13 cellular contexts compared by ENCODE assay signal in the genomic region with DNA sequence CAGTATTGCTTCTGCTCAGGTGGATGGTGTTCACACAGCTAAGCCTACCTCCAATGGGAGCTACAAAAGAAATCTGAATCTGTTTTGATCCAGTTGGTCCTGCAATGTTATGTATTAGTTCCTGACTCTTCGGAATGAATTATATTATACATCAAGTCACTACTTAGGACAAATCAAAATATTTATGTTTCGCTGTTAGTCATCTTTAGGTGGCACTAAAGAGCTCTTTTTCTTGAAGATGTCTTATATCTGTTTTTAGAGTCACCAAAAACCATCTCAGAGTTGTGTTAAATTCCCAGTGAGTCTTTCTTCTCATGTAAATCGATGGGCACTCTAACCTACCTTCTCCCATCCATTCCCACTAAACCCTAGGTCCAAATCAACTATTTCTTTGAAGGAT. TPM values are rescaled to one million over a fixed set of nuclear protein-coding genes. Genes with fewer than 3 reads are reported as not detected.
DNase-seq lines count a peak whose midpoint lies in the region; ATAC-seq and TF ChIP-seq lines count a peak whose summit lies in the region.
"Had no signal": no experiment of that assay in that cellular context is flagged by ENCODE, and none has a peak within 500 bp of the region (broad histone marks: within the 10 kb centered on the region; RNA-seq: fewer than 3 reads in every experiment).

No MANE protein-coding gene starts in this region.

- no peak overlapping the region for H2BK12ac ChIP-seq in neuronal stem cell (ENCODE audit: low read length)

- H3K4me1 ChIP-seq in GM23248 (ENCODE audit: insufficient read depth) (no peaks in the 10 kb centered on the region), RWPE2 (ENCODE audit: insufficient read depth, poor library complexity, severe bottlenecking) (no peaks in the 10 kb centered on the region), neuronal stem cell (ENCODE audit: control insufficient read depth in 2 of 2, insufficient read depth in 1 of 2, low read depth in 1 of 2, low read length in 2 of 2) (peaks cover 4 to 5% of the 10 kb centered on the region in 2 donors)

- no peak overlapping the region for H3K23ac ChIP-seq in neuronal stem cell (ENCODE audit: low read depth, low read length, poor library complexity)

- H3K4me2 ChIP-seq in GM23248 (ENCODE audit: unreplicated experiment) (no peak overlapping the region), neuronal stem cell (ENCODE audit: insufficient read depth, low read length, poor library complexity, severe bottlenecking) (no peak overlapping the region)

- no peaks in the 10 kb centered on the region for H3K79me1 ChIP-seq in neuronal stem cell (ENCODE audit: low read depth, low read length)

- no peak overlapping the region for H2BK120ac ChIP-seq in neuronal stem cell (ENCODE audit: low read depth, low read length)

- no peaks in the 10 kb centered on the region for H3F3A ChIP-seq in GM23248 (ENCODE audit: insufficient read depth)

- H2BK5ac ChIP-seq in neuronal stem cell (ENCODE audit: low read length), result no peak overlapping the region

- no peak overlapping the region for H3K14ac ChIP-seq in neuronal stem cell (ENCODE audit: low read length)

- H4K8ac ChIP-seq in neuronal stem cell (ENCODE audit: low read depth, low read length), result no peak overlapping the region

- H3K4ac ChIP-seq in neuronal stem cell (ENCODE audit: low read length), result no peak overlapping the region

- H3K4me3 ChIP-seq in GM23248 (no peak overlapping the region), RWPE2 (ENCODE audit: severe bottlenecking) (no peak overlapping the region), fibroblast of villous mesenchyme (ENCODE audit: low read depth, low read length) (no peak overlapping the region), neuronal stem cell (ENCODE audit: low read length in 2 of 2) (no peak overlapping the region)

- no peak for ATAC-seq in RWPE2 (ENCODE audit: low read depth)

- H2BK15ac ChIP-seq in neuronal stem cell (ENCODE audit: low read length), result no peak overlapping the region

- H3K18ac ChIP-seq in neuronal stem cell (ENCODE audit: low read length), result no peak overlapping the region

- peaks cover 56% of the 10 kb centered on the region for H3K27me3 ChIP-seq in GM23248 (replicated peaks; ENCODE audit: insufficient read depth)
- H3K27me3 ChIP-seq in RWPE2 (ENCODE audit: insufficient read depth, poor library complexity, severe bottlenecking), result peaks cover 31% of the 10 kb centered on the region
- peaks cover 0 to 81% (median 30%) of the 10 kb centered on the region in 3 experiments for H3K27me3 ChIP-seq in neuronal stem cell (ENCODE audit: control insufficient read depth in 3 of 3, insufficient read depth in 3 of 3, low read depth in 1 of 3, low read length in 3 of 3)

- no peaks in the 10 kb centered on the region for H3K36me3 ChIP-seq in GM23248 (ENCODE audit: low read depth)
- no peaks in the 10 kb centered on the region for H3K36me3 ChIP-seq in RWPE2 (ENCODE audit: low read depth)
- H3K36me3 ChIP-seq in neuronal stem cell (replicated peaks in 1 of 2; ENCODE audit: control insufficient read depth in 2 of 2, insufficient read depth in 2 of 2, low read length in 2 of 2), result no peaks in the 10 kb centered on the region

- no peaks in the 10 kb centered on the region for H3K9me2 ChIP-seq in GM23248 (ENCODE audit: insufficient read depth)

- H3K9ac ChIP-seq in GM23248 (no peak overlapping the region), neuronal stem cell (ENCODE audit: low read depth, low read length, poor library complexity) (no peak overlapping the region)

- no peaks in the 10 kb centered on the region for H4K20me1 ChIP-seq in GM23248 (ENCODE audit: insufficient read depth)

- H2AK5ac ChIP-seq in neuronal stem cell (ENCODE audit: low read depth, low read length), result no peak overlapping the region

- H3K9me3 ChIP-seq in GM23248 (ENCODE audit: low read depth) (no peaks in the 10 kb centered on the region), RWPE2 (ENCODE audit: severe bottlenecking) (no peaks in the 10 kb centered on the region), neuronal stem cell (replicated peaks in 1 of 2; ENCODE audit: control insufficient read depth in 2 of 2, insufficient read depth in 1 of 2, low read depth in 1 of 2, low read length in 2 of 2) (peaks cover 0 to 4% of the 10 kb centered on the region in 2 donors)

- 79 to 84% methylated on average over 3 of the region's 3 CpGs for WGBS in GM23248 (ENCODE audit: low coverage in 1 of 2, low lambda C conversion rate in 2 of 2, missing lambda C conversion rate in 2 of 2), 2 experiments
- no CpG with 5 or more reads among the region's 3 CpGs for WGBS in neuronal stem cell (ENCODE audit: extremely low coverage in 2 of 2, insufficient read length in 2 of 2, insufficient replicate concordance in 1 of 2), 2 donors

- DNase-seq in GM23248, result peak; percentile 11
- DNase-seq in RWPE2 (ENCODE audit: low spot score), result no peak
- peak; percentile 18 for DNase-seq in fibroblast of villous mesenchyme (ENCODE audit: low read depth)
- no peak for DNase-seq in DMS153 treated with DMSO at 0.1 percent for 48 hours (lab: John Stamatoyannopoulos, UW; ENCODE audit: unreplicated experiment)
- DNase-seq in HuH-7.5 (ENCODE audit: low spot score), result no peak
- DNase-seq in neuronal stem cell (ENCODE audit: low spot score), result no peak
- DNase-seq in activated CD4-positive, alpha-beta T cell treated with anti-CD3 and anti-CD28 coated beads, Interleukin-2, amount 50 U/mL, for 4 hours, result no peak
- DNase-seq: activated T-cell treated with anti-CD3 and anti-CD28 coated beads for 4 hours, aorta, DMS153, endodermal cell, NCI-H1048 had no signal

- in situ Hi-C loops in GM23248 (cut with MboI), result no loop called here

- H3K27ac ChIP-seq in C4-2B (no peak overlapping the region), GM23248 (no peak overlapping the region), RWPE2 (ENCODE audit: poor library complexity, severe bottlenecking) (no peak overlapping the region), neuronal stem cell (replicated peaks; ENCODE audit: low read length) (no peak overlapping the region)

- peak; percentile 38 for TF ChIP-seq CTCF in C4-2B (conservative IDR thresholded peaks at IDR 0.05)
- TF ChIP-seq CTCF in RWPE2 (IDR thresholded peaks at IDR 0.05; ENCODE audit: poor library complexity, severe bottlenecking), result peak; percentile 17
- peak; percentile 20 for TF ChIP-seq CTCF in fibroblast of villous mesenchyme (IDR thresholded peaks at IDR 0.05; ENCODE audit: insufficient read depth, low read depth, low read length)

- H2AFZ ChIP-seq in GM23248 (no peak overlapping the region), neuronal stem cell (ENCODE audit: low read length) (no peak overlapping the region)

- H4K91ac ChIP-seq in neuronal stem cell (ENCODE audit: low read depth, low read length, poor library complexity), result no peak overlapping the region

- no peaks in the 10 kb centered on the region for H3K79me2 ChIP-seq in GM23248 (ENCODE audit: insufficient read depth)

RNA-seq across cellular contexts. Expression of a gene that starts 2.2 kb away (rescaled TPM):
- total RNA-seq in GM23248 (2014; rRNA removed; shearing (Covaris generic)), result 0.65 TPM in 1 of 2 replicates, not detected in the other
- 0.16 and 0.39 TPM in 2 replicates for polyA plus RNA-seq in GM23248 (2016; fragmentation: Nextera tagmentation; extraction: Ambion mirVana)
- 0.32 and 0.86 TPM in 2 replicates for total RNA-seq in fibroblast of villous mesenchyme
- 3.5 TPM for polyA plus RNA-seq in neuronal stem cell (2013, experiment 1 of 2)
- 3.9 TPM for polyA plus RNA-seq in neuronal stem cell (2013, experiment 2 of 2)

Comparison
In these comparisons a context has a peak if more than half of its experiments do, and no peak if none do; other contexts are left out.
1. DNase-seq: peak in GM23248 (single experiment) and fibroblast of villous mesenchyme (single experiment); none in RWPE2 (single experiment), DMS153 treated with DMSO at 0.1 percent for 48 hours (single experiment), HuH-7.5 (single experiment), neuronal stem cell (single experiment) and activated CD4-positive, alpha-beta T cell treated with anti-CD3 and anti-CD28 coated beads, Interleukin-2, amount 50 U/mL, for 4 hours (0 of 2).
2. Peak in every context shown above with its lines, with median percentiles within 50 percentile points of each other: CTCF ChIP-seq.